Comparison of ENCODE assay signal across 32 cellular contexts in the genomic region with DNA sequence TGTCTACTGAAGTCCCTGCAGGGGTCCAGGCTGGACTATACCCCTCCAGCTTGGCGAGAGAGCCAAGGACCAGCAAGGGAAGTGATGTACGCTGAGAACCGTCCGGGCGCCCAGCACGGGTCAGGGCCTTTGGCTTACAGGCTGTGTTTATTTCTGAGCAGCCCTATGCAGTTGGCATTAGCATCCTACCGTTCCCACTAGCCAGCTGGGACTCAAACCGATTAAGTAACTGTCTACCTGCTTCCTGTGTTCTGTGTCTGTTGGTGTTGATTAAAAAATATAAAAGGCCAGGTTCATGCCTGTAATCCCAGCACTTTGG.
DNase-seq lines count a peak whose midpoint lies in the region; ATAC-seq and TF ChIP-seq lines count a peak whose summit lies in the region.
"Had no signal": no experiment of that assay in that cellular context is flagged by ENCODE, and none has a peak within 500 bp of the region (broad histone marks: within the 10 kb centered on the region; RNA-seq: fewer than 3 reads in every experiment).

No MANE protein-coding gene starts in this region.

- H3K36me3 Mint-ChIP-seq in T-helper 17 cell (ENCODE audit: low read depth) (no peaks in the 10 kb centered on the region), immature natural killer cell (no peaks in the 10 kb centered on the region)

- WGBS in mammary epithelial cell (ENCODE audit: low coverage, missing lambda C conversion rate) = 84% methylated on average over 5 of the region's 8 CpGs

- intact Hi-C loops in breast epithelium (cut with DNase I; ENCODE audit: low total_unique reads) (no loop called here), mammary epithelial cell (cut with micrococcal nuclease) (no loop called here)

- H3K4me1 Mint-ChIP-seq in T-helper 17 cell (peaks cover 33% of the 10 kb centered on the region), immature natural killer cell (peaks cover 63 to 76% of the 10 kb centered on the region in 2 donors)

- H3K9me3 ChIP-seq in breast epithelium (no peaks in the 10 kb centered on the region), mammary epithelial cell (replicated peaks; ENCODE audit: insufficient read depth, low read length) (no peaks in the 10 kb centered on the region), T-helper 17 cell (ENCODE audit: control insufficient read depth, low read length, poor library complexity, severe bottlenecking) (no peaks in the 10 kb centered on the region), skeletal muscle satellite cell (replicated peaks; ENCODE audit: low read length) (no peaks in the 10 kb centered on the region)
- H3K9me3 ChIP-seq: mucosa of descending colon, prostate gland, SJSA1 had no signal

- no peaks in the 10 kb centered on the region for H4K20me1 ChIP-seq in mammary epithelial cell (ENCODE audit: insufficient read depth, low read length)

- H3K79me2 ChIP-seq in mammary epithelial cell (ENCODE audit: insufficient read depth, low read length) = peaks cover 94% of the 10 kb centered on the region

- H3K27me3 ChIP-seq in breast epithelium (no peaks in the 10 kb centered on the region), mammary epithelial cell (ENCODE audit: insufficient read depth, low read length) (no peaks in the 10 kb centered on the region), skeletal muscle satellite cell (ENCODE audit: control insufficient read depth, insufficient read depth, low read length) (no peaks in the 10 kb centered on the region)
- H3K27me3 ChIP-seq: cardiac muscle cell, hepatocyte, neural progenitor cell, SJSA1 had no signal

- H3K4me3 Mint-ChIP-seq in T-helper 17 cell (no peak overlapping the region), immature natural killer cell (no peak overlapping the region)
- H3K4me3 Mint-ChIP-seq: H9, neural progenitor cell, T-cell had no signal

- H3K36me3 ChIP-seq in breast epithelium = no peaks in the 10 kb centered on the region
- peaks cover 2% of the 10 kb centered on the region for H3K36me3 ChIP-seq in mammary epithelial cell (ENCODE audit: insufficient read depth, low read length)
- H3K36me3 ChIP-seq in skeletal muscle satellite cell (ENCODE audit: insufficient read depth, low read length) = no peaks in the 10 kb centered on the region
- H3K36me3 ChIP-seq: cardiac muscle cell, neural progenitor cell, prostate gland, SJSA1 had no signal

- no peaks in the 10 kb centered on the region for H3K9me3 Mint-ChIP-seq in immature natural killer cell
- H3K9me3 Mint-ChIP-seq: H9, neural progenitor cell, T-cell had no signal

- peak overlapping the region; percentile 24 for H3K27ac Mint-ChIP-seq in T-helper 17 cell
- H3K27ac Mint-ChIP-seq in immature natural killer cell = peak overlapping the region; percentile 62 to 93 (median 86)
- H3K27ac Mint-ChIP-seq: neural progenitor cell, T-cell had no signal

- no peak overlapping the region for H2AFZ ChIP-seq in mammary epithelial cell (ENCODE audit: low read depth, low read length)
- H2AFZ ChIP-seq: hepatocyte, neural progenitor cell had no signal

- H3K4me2 ChIP-seq in mammary epithelial cell (ENCODE audit: insufficient read depth, low read depth, low read length) (no peak overlapping the region), skeletal muscle satellite cell (ENCODE audit: low read length) (peak overlapping the region; percentile 36)
- H3K4me2 ChIP-seq: hepatocyte, neural progenitor cell had no signal

- TF ChIP-seq CTCF in breast epithelium (IDR thresholded peaks at IDR 0.05) (no peak), mammary epithelial cell (conservative IDR thresholded peaks at IDR 0.05 in 1 of 2, IDR thresholded peaks at IDR 0.05 in 1 of 2; ENCODE audit: extremely low read depth in 1 of 2, insufficient read depth in 1 of 2, low read depth in 1 of 2, low read length in 2 of 2) (no peak)

- CTCF ChIA-PET in mammary epithelial cell (lab: Charles Lee; ENCODE audit: low non-redundant PET) = no interaction called here

- no peak overlapping the region for H3K4me3 ChIP-seq in breast epithelium
- no peak overlapping the region for H3K4me3 ChIP-seq in mammary epithelial cell (replicated peaks in 1 of 3; ENCODE audit: insufficient read depth in 1 of 3, low read depth in 2 of 3, low read length in 3 of 3)
- peak overlapping the region; percentile 49 for H3K4me3 ChIP-seq in skeletal muscle satellite cell (ENCODE audit: low read length)
- H3K4me3 ChIP-seq: cardiac muscle cell, hepatocyte, mucosa of descending colon, neural progenitor cell, prostate gland, SJSA1, skin epidermis had no signal

- TF ChIP-seq POLR2A in breast epithelium (IDR thresholded peaks at IDR 0.05) = no peak

- no peak overlapping the region for H3K9ac ChIP-seq in mammary epithelial cell (ENCODE audit: insufficient read depth, low read length)
- peak overlapping the region; percentile 20 for H3K9ac ChIP-seq in skeletal muscle satellite cell (ENCODE audit: low read depth, low read length)
- H3K9ac ChIP-seq: neural progenitor cell had no signal

- no peaks in the 10 kb centered on the region for H3K27me3 Mint-ChIP-seq in T-helper 17 cell
- H3K27me3 Mint-ChIP-seq in immature natural killer cell (ENCODE audit: low read depth in 3 of 3) = peaks cover 38 to 46% (median 40%) of the 10 kb centered on the region in 3 donors
- H3K27me3 Mint-ChIP-seq: T-cell had no signal

- H3K4me1 ChIP-seq in breast epithelium (peaks cover 0 to 4% of the 10 kb centered on the region in 2 donors), mammary epithelial cell (ENCODE audit: insufficient read depth, low read length) (peaks cover 33% of the 10 kb centered on the region), skeletal muscle satellite cell (ENCODE audit: control insufficient read depth, insufficient read depth, low read length) (peaks cover 22% of the 10 kb centered on the region)
- H3K4me1 ChIP-seq: prostate gland had no signal

- dilution Hi-C loops in mammary epithelial cell (cut with HindIII; ENCODE audit: low sequenced_read_pairs) = no loop called here

- H3K27ac ChIP-seq in breast epithelium (peak overlapping the region; percentile 8 to 66), mammary epithelial cell (ENCODE audit: insufficient read depth, low read depth, low read length) (no peak overlapping the region)
- H3K27ac ChIP-seq: cardiac muscle cell, hepatocyte, neural progenitor cell, prostate gland, SJSA1 had no signal

- no TSS peak for BruUV-seq in mammary epithelial cell (replicated peaks; lab: Mats Ljungman, UMichigan)

- ATAC-seq in T-helper 17 cell = no peak
- ATAC-seq: left lobe of liver, mucosa of descending colon, Panc1, T-cell had no signal

- peak in 1 of 2 donors; percentile 43 for DNase-seq in breast epithelium (ENCODE audit: low spot score in 2 of 2)
- no peak for DNase-seq in mammary epithelial cell
- DNase-seq in T-helper 17 cell = no peak
- DNase-seq in immature natural killer cell = no peak
- no peak for DNase-seq in activated naive CD4-positive, alpha-beta T cell (lab: John Stamatoyannopoulos, UW)
- DNase-seq in mucosa of gallbladder (ENCODE audit: low spot score) = no peak
- DNase-seq in UCSD-AML1 (lab: John Stamatoyannopoulos, UW; ENCODE audit: unreplicated experiment) = no peak
- DNase-seq: activated CD4-positive, alpha-beta T cell treated with anti-CD3 and anti-CD28 coated beads for 1 hour; activated naive CD4-positive, alpha-beta T cell treated with Interleukin-2 at 50 U/mL for 16 hours; activated T-cell treated with anti-CD3 and anti-CD28 coated beads, Interleukin-2, amount 50 U/mL, for 48 hours; AML-193; amygdala; DMS53; foreskin fibroblast; GF-D8; H9; Kasumi-1; MV-4-11; NCI-H510A; NK-92 treated with Interleukin-12 subunit alpha and Interleukin-12 subunit beta, amount 100 ng/mL, for 24 hours; stimulated activated CD4-positive, alpha-beta T cell treated with anti-CD3 and anti-CD28 coated beads, Interleukin-1b, Interleukin-23, amount 100 ng/mL, for 48 hours; T-cell had no signal

- in situ Hi-C loops in mammary epithelial cell (cut with MboI; ENCODE audit: low sequenced_read_pairs in 2 of 2) = no loop called here
